In genomic region chr5:5318426-5319205, GRCh38 we compare ENCODE assay signal across 23 cellular contexts.
DNase-seq lines count a peak whose midpoint lies in the region; ATAC-seq and TF ChIP-seq lines count a peak whose summit lies in the region.
"Had no signal": no experiment of that assay in that cellular context is flagged by ENCODE, and none has a peak within 500 bp of the region (broad histone marks: within the 10 kb centered on the region; RNA-seq: fewer than 3 reads in every experiment).

No MANE protein-coding gene starts in this region.

- H3F3A ChIP-seq in SK-N-SH (replicated peaks; ENCODE audit: insufficient read depth) (peaks cover 3% of the 10 kb centered on the region), smooth muscle cell (ENCODE audit: low read depth) (peaks cover 9% of the 10 kb centered on the region)

- no peak overlapping the region for H2AFZ ChIP-seq in SK-N-SH (ENCODE audit: low read depth)
- no peak overlapping the region for H2AFZ ChIP-seq in smooth muscle cell (ENCODE audit: low read depth)

- DNase-seq in SK-N-SH: peak; percentile 46
- peak; percentile 88 for DNase-seq in amniotic epithelial cell (ENCODE audit: low read depth)
- DNase-seq in islet precursor cell: peak; percentile 55
- DNase-seq in smooth muscle cell (lab: John Stamatoyannopoulos, UW; ENCODE audit: unreplicated experiment): no peak
- no peak for DNase-seq in RPMI8226
- no peak for DNase-seq in Kasumi-1 (lab: John Stamatoyannopoulos, UW)
- no peak for DNase-seq in OCI-M1 (lab: John Stamatoyannopoulos, UW)
- DNase-seq: 8988T; activated CD8-positive, alpha-beta T cell treated with anti-CD3 and anti-CD28 coated beads, Interleukin-2, amount 10 ng/mL, durations not matched to agents 7 days and 5 days; activated effector memory CD4-positive, alpha-beta T cell treated with anti-CD3 and anti-CD28 coated beads, Interleukin-2, amount 50 U/mL, for 16 hours; activated T-cell treated with anti-CD3 and anti-CD28 coated beads for 4 hours; CD4-positive, alpha-beta T cell; esophagus squamous epithelium; GDM1; H7; Karpas-422; left ventricle myocardium superior; NCI-H1092; NCI-H1930; NCI-H774; posterior cingulate gyrus had no signal

- TF ChIP-seq RAD21 in SK-N-SH (IDR thresholded peaks at IDR 0.05; ENCODE audit: low read length): no peak

- H4K20me1 ChIP-seq in SK-N-SH (ENCODE audit: insufficient read depth): no peaks in the 10 kb centered on the region
- H4K20me1 ChIP-seq in smooth muscle cell (ENCODE audit: low read depth): no peaks in the 10 kb centered on the region

- no peak for ATAC-seq in SK-N-SH treated with all-trans-retinoic acid at 6 μM for 48 hours
- ATAC-seq: activated CD8-positive, alpha-beta T cell treated with anti-CD3 and anti-CD28 coated beads, Interleukin-2, amount 10 ng/mL, durations not matched to agents 7 days and 5 days; left ventricle myocardium superior had no signal

- no peak overlapping the region for H3K4me2 ChIP-seq in SK-N-SH
- H3K4me2 ChIP-seq in smooth muscle cell: peak overlapping the region; percentile 10

- no peak for TF ChIP-seq EP300 in SK-N-SH (IDR thresholded peaks at IDR 0.05; ENCODE audit: borderline replicate concordance in 1 of 2, low read depth in 1 of 2, low read length in 1 of 2)

- H3K27me3 ChIP-seq in SK-N-SH (ENCODE audit: insufficient read depth): no peaks in the 10 kb centered on the region
- H3K27me3 ChIP-seq in smooth muscle cell (ENCODE audit: low read depth): no peaks in the 10 kb centered on the region
- H3K27me3 ChIP-seq: esophagus squamous epithelium had no signal

- H3K9ac ChIP-seq in SK-N-SH (no peak overlapping the region), smooth muscle cell (ENCODE audit: low read depth) (no peak overlapping the region)

- H3K27ac ChIP-seq in SK-N-SH (ENCODE audit: low read depth in 2 of 2, low read length in 1 of 2) (no peak overlapping the region), smooth muscle cell (ENCODE audit: low read depth) (peak overlapping the region; percentile 96)
- H3K27ac ChIP-seq: coronary artery, esophagus squamous epithelium had no signal

- no peaks in the 10 kb centered on the region for H3K79me2 ChIP-seq in SK-N-SH (ENCODE audit: insufficient read depth)
- no peaks in the 10 kb centered on the region for H3K79me2 ChIP-seq in smooth muscle cell (ENCODE audit: low read depth)

- H3K9me2 ChIP-seq in SK-N-SH: no peaks in the 10 kb centered on the region

- POLR2A ChIA-PET in SK-N-SH (lab: Yijun Ruan, JAX): no interaction called here

- H3K36me3 ChIP-seq in SK-N-SH (replicated peaks in 1 of 2; ENCODE audit: control insufficient read depth in 1 of 2, insufficient read depth in 2 of 2, low read length in 1 of 2): no peaks in the 10 kb centered on the region
- no peaks in the 10 kb centered on the region for H3K36me3 ChIP-seq in smooth muscle cell (ENCODE audit: low read depth)
- H3K36me3 ChIP-seq: esophagus squamous epithelium had no signal

- H3K9me3 ChIP-seq in SK-N-SH (no peaks in the 10 kb centered on the region), smooth muscle cell (replicated peaks; ENCODE audit: low read depth) (no peaks in the 10 kb centered on the region)
- H3K9me3 ChIP-seq: esophagus squamous epithelium had no signal

- H3K4me1 ChIP-seq in SK-N-SH (ENCODE audit: control insufficient read depth in 1 of 2, insufficient read depth in 2 of 2, low read depth in 1 of 2, low read length in 1 of 2) (peaks cover 9% of the 10 kb centered on the region in 2 experiments; a peak in 2 of 4 replicates), smooth muscle cell (ENCODE audit: low read depth) (peaks cover 4% of the 10 kb centered on the region)
- H3K4me1 ChIP-seq: esophagus squamous epithelium had no signal

- H3K4me3 ChIP-seq in SK-N-SH (ENCODE audit: low read depth in 2 of 2, low read length in 1 of 2) (no peak overlapping the region), smooth muscle cell (no peak overlapping the region)
- H3K4me3 ChIP-seq: coronary artery, esophagus squamous epithelium had no signal

- CTCF ChIA-PET in SK-N-SH (lab: Yijun Ruan, JAX): interaction anchor here (1.0 to 1.1 kb wide), 2 partner anchors 13 to 22 kb away, joined by 3 to 5 read pairs; no protein-coding TSS in a partner anchor

- WGBS in SK-N-SH (ENCODE audit: low lambda C conversion rate): 72% methylated on average over 18 of the region's 18 CpGs
- 62% methylated on average over 18 of the region's 18 CpGs for WGBS in smooth muscle cell (ENCODE audit: low lambda C conversion rate)

- TF ChIP-seq CTCF in SK-N-SH (IDR thresholded peaks at IDR 0.05): no peak
- no peak for TF ChIP-seq CTCF in smooth muscle cell (IDR thresholded peaks at IDR 0.05; ENCODE audit: borderline replicate concordance, insufficient read depth, poor library complexity, severe bottlenecking)

TF ChIP-seq in SK-N-SH, 30 proteins besides CTCF, POLR2A, EP300 and RAD21:
- no peak for TF ChIP-seq TCF12 (IDR thresholded peaks at IDR 0.05)
- no peak for TF ChIP-seq SIN3A (IDR thresholded peaks at IDR 0.05; ENCODE audit: borderline replicate concordance, low read depth, low read length)
- TF ChIP-seq RFX5 (IDR thresholded peaks at IDR 0.05; ENCODE audit: low read length): no peak
- no peak for TF ChIP-seq REST (IDR thresholded peaks at IDR 0.05; ENCODE audit: low read depth, low read length)
- TF ChIP-seq ELF1 (IDR thresholded peaks at IDR 0.05): no peak
- no peak for TF ChIP-seq MXI1 (IDR thresholded peaks at IDR 0.05; ENCODE audit: low read depth, low read length)
- TF ChIP-seq POLR2AphosphoS5 (IDR thresholded peaks at IDR 0.05; ENCODE audit: low read depth, low read length): no peak

TF ChIP-seq in SK-N-SH treated with all-trans-retinoic acid at 6 μM for 48 hours, 23 proteins besides CTCF, POLR2A, EP300 and RAD21:
- TF ChIP-seq ZFP3 (CRISPR knock-in tag; IDR thresholded peaks at IDR 0.05): no peak
- no peak for TF ChIP-seq CSDC2 (CRISPR knock-in tag; IDR thresholded peaks at IDR 0.05)
- no peak for TF ChIP-seq ISL1 (CRISPR knock-in tag; IDR thresholded peaks at IDR 0.05)
- TF ChIP-seq OSR1 (CRISPR knock-in tag; IDR thresholded peaks at IDR 0.05): no peak
- no peak for TF ChIP-seq RARB (CRISPR knock-in tag; IDR thresholded peaks at IDR 0.05)
- no peak for TF ChIP-seq CREB5 (CRISPR knock-in tag; IDR thresholded peaks at IDR 0.05; ENCODE audit: low read depth)
- TF ChIP-seq GLIS3 (CRISPR knock-in tag; IDR thresholded peaks at IDR 0.05): no peak
- TF ChIP-seq SNAI2 (CRISPR knock-in tag; IDR thresholded peaks at IDR 0.05): no peak
- TF ChIP-seq PATZ1 (CRISPR knock-in tag; IDR thresholded peaks at IDR 0.05; ENCODE audit: borderline replicate concordance): no peak
- no peak for TF ChIP-seq CSRNP3 (CRISPR knock-in tag; IDR thresholded peaks at IDR 0.05)
- no peak for TF ChIP-seq ZFP30 (CRISPR knock-in tag; IDR thresholded peaks at IDR 0.05)
TF ChIP-seq in SK-N-SH treated with all-trans-retinoic acid at 6 μM for 48 hours: peak in this region for 0.

Comparison
In these comparisons a context has a peak if more than half of its experiments do, and no peak if none do; other contexts are left out.
1. DNase-seq: peak in SK-N-SH (single experiment), amniotic epithelial cell (single experiment) and islet precursor cell (single experiment); none in smooth muscle cell (single experiment), RPMI8226 (single experiment), Kasumi-1 (0 of 2) and OCI-M1 (single experiment).